ENCODE assay signal across 16 cellular contexts in genomic region chr15:49646891-49647290, GRCh38. TPM values are rescaled to one million over a fixed set of nuclear protein-coding genes. Genes with fewer than 3 reads are reported as not detected.
DNase-seq lines count a peak whose midpoint lies in the region; ATAC-seq and TF ChIP-seq lines count a peak whose summit lies in the region.
"Had no signal": no experiment of that assay in that cellular context is flagged by ENCODE, and none has a peak within 500 bp of the region (broad histone marks: within the 10 kb centered on the region; RNA-seq: fewer than 3 reads in every experiment).

No MANE protein-coding gene starts in this region.

- H3K4me1 ChIP-seq in thoracic aorta (ENCODE audit: control insufficient read depth in 1 of 2, low read depth in 2 of 2) (peaks cover 20 to 33% of the 10 kb centered on the region in 2 donors), Karpas-422 (ENCODE audit: low read length) (no peaks in the 10 kb centered on the region)
- H3K4me1 ChIP-seq: BLaER1, Caco-2 had no signal

- H3K27ac ChIP-seq in thoracic aorta (peak overlapping the region; percentile 68 to 69), Karpas-422 (ENCODE audit: low read length) (no peak overlapping the region)
- H3K27ac ChIP-seq: BLaER1, HL-60 had no signal

- ATAC-seq in activated T-cell treated with anti-CD3 and anti-CD28 coated beads, Interleukin-2, amount 50 U/mL, for 72 hours (replicated peaks in 1 of 2), result no peak
- no peak for ATAC-seq in activated T-cell treated with anti-CD3 and anti-CD28 coated beads, Interleukin-2, amount 50 U/mL, for 4 hours
- ATAC-seq in thoracic aorta (ENCODE audit: insufficient number of reproducible peaks, low FRiP score, low read depth), result no peak
- ATAC-seq in GM18870 (IDR thresholded peaks at IDR 0.05; ENCODE audit: unreplicated experiment), result no peak
- ATAC-seq: HCT116 had no signal

- H4K20me1 ChIP-seq in Karpas-422 (ENCODE audit: insufficient read depth, low read depth, low read length), result no peaks in the 10 kb centered on the region
- H4K20me1 ChIP-seq: BLaER1 had no signal

- H3K36me3 ChIP-seq in thoracic aorta, result no peaks in the 10 kb centered on the region
- peaks cover 7% of the 10 kb centered on the region; the same call in 1 of the 2 replicates for H3K36me3 ChIP-seq in Karpas-422 (ENCODE audit: insufficient read depth, low read length)

- no peaks in the 10 kb centered on the region for H3K4me1 Mint-ChIP-seq in activated T-cell treated with anti-CD3 and anti-CD28 coated beads, Interleukin-2, amount 50 U/mL, for 72 hours (ENCODE audit: low read depth)
- H3K4me1 Mint-ChIP-seq in activated T-cell treated with anti-CD3 and anti-CD28 coated beads, Interleukin-2, amount 50 U/mL, for 4 hours (ENCODE audit: low read depth), result no peaks in the 10 kb centered on the region
- H3K4me1 Mint-ChIP-seq: CD8-positive, alpha-beta memory T cell had no signal

- H2AFZ ChIP-seq in Karpas-422 (ENCODE audit: low read length), result no peak overlapping the region

- H3K36me3 Mint-ChIP-seq in activated T-cell treated with anti-CD3 and anti-CD28 coated beads, Interleukin-2, amount 50 U/mL, for 72 hours (ENCODE audit: insufficient read depth in 2 of 2), result no peaks in the 10 kb centered on the region
- H3K36me3 Mint-ChIP-seq in activated T-cell treated with anti-CD3 and anti-CD28 coated beads, Interleukin-2, amount 50 U/mL, for 4 hours (ENCODE audit: insufficient read depth), result peaks cover 4% of the 10 kb centered on the region

- H3K4me3 ChIP-seq in thoracic aorta (no peak overlapping the region), Karpas-422 (ENCODE audit: low read length) (no peak overlapping the region)
- H3K4me3 ChIP-seq: BLaER1 had no signal

- peak overlapping the region; percentile 40 for H3K27ac Mint-ChIP-seq in activated T-cell treated with anti-CD3 and anti-CD28 coated beads, Interleukin-2, amount 50 U/mL, for 72 hours

- H3K4me3 Mint-ChIP-seq in activated T-cell treated with anti-CD3 and anti-CD28 coated beads, Interleukin-2, amount 50 U/mL, for 72 hours, result no peak overlapping the region
- H3K4me3 Mint-ChIP-seq in activated T-cell treated with anti-CD3 and anti-CD28 coated beads, Interleukin-2, amount 50 U/mL, for 4 hours, result no peak overlapping the region
- H3K4me3 Mint-ChIP-seq: CD8-positive, alpha-beta memory T cell had no signal

- H3K79me2 ChIP-seq in Karpas-422 (ENCODE audit: low read length), result no peaks in the 10 kb centered on the region

- no peaks in the 10 kb centered on the region for H3K9me3 ChIP-seq in thoracic aorta
- no peaks in the 10 kb centered on the region for H3K9me3 ChIP-seq in Karpas-422 (ENCODE audit: low read length)
- H3K9me3 ChIP-seq: Caco-2 had no signal

- H3K27me3 ChIP-seq in thoracic aorta (replicated peaks; ENCODE audit: insufficient read depth) (no peaks in the 10 kb centered on the region), Karpas-422 (ENCODE audit: low read length) (no peaks in the 10 kb centered on the region)
- H3K27me3 ChIP-seq: BLaER1 had no signal

- no peak overlapping the region for H3K9ac ChIP-seq in Karpas-422 (ENCODE audit: low read length)
- H3K9ac ChIP-seq: BLaER1 had no signal

- H3K4me2 ChIP-seq in Karpas-422 (ENCODE audit: low read depth, low read length, poor library complexity, severe bottlenecking), result no peak overlapping the region
- H3K4me2 ChIP-seq: BLaER1 had no signal

- no peak for TF ChIP-seq CTCF in thoracic aorta (IDR thresholded peaks at IDR 0.05)

- H3K9me2 ChIP-seq in Karpas-422 (replicated peaks; ENCODE audit: insufficient read depth, low read length), result no peaks in the 10 kb centered on the region

- DNase-seq in activated T-cell treated with anti-CD3 and anti-CD28 coated beads, Interleukin-2, amount 50 U/mL, for 72 hours, result no peak
- DNase-seq in activated T-cell treated with anti-CD3 and anti-CD28 coated beads, Interleukin-2, amount 50 U/mL, for 4 hours, result no peak
- DNase-seq in iris pigment epithelial cell (ENCODE audit: low read depth) (peak; percentile 69), thoracic aorta (ENCODE audit: low spot score) (no peak), Karpas-422 (no peak), SHP77 (lab: John Stamatoyannopoulos, UW) (no peak)
- DNase-seq: 8988T; AML-193; Caco-2; CD8-positive, alpha-beta memory T cell; DND-41; GDM1 had no signal

- H3K27me3 Mint-ChIP-seq in activated T-cell treated with anti-CD3 and anti-CD28 coated beads, Interleukin-2, amount 50 U/mL, for 72 hours (ENCODE audit: low read depth), result no peaks in the 10 kb centered on the region
- no peaks in the 10 kb centered on the region for H3K27me3 Mint-ChIP-seq in activated T-cell treated with anti-CD3 and anti-CD28 coated beads, Interleukin-2, amount 50 U/mL, for 4 hours (ENCODE audit: low read depth)
- H3K27me3 Mint-ChIP-seq: CD8-positive, alpha-beta memory T cell had no signal

- no peaks in the 10 kb centered on the region for H3K9me3 Mint-ChIP-seq in activated T-cell treated with anti-CD3 and anti-CD28 coated beads, Interleukin-2, amount 50 U/mL, for 72 hours
- no peaks in the 10 kb centered on the region for H3K9me3 Mint-ChIP-seq in activated T-cell treated with anti-CD3 and anti-CD28 coated beads, Interleukin-2, amount 50 U/mL, for 4 hours

RNA-seq across cellular contexts. Expression of gene DTWD1, which starts 26.0 kb away (rescaled TPM):
- 10 to 100 TPM; 17.2 to 20.0 TPM for total RNA-seq in activated T-cell treated with anti-CD3 and anti-CD28 coated beads, Interleukin-2, amount 50 U/mL, for 72 hours
- 10 to 100 TPM; 22.3 to 26.2 (median 23.5) TPM for total RNA-seq in activated T-cell treated with anti-CD3 and anti-CD28 coated beads, Interleukin-2, amount 50 U/mL, for 4 hours
- total RNA-seq in thoracic aorta, result 10 to 100 TPM; 14.5 to 20.4 TPM
- 20.6 and 29.8 TPM in 2 replicates for total RNA-seq in Karpas-422 (2014; rRNA removed; shearing (Covaris generic); ENCODE audit: low replicate concordance)

RNA-seq across cellular contexts. Expression of gene FAM227B, which starts 26.3 kb away (rescaled TPM):
- 1 to 10 TPM; 4.1 to 5.7 TPM for total RNA-seq in activated T-cell treated with anti-CD3 and anti-CD28 coated beads, Interleukin-2, amount 50 U/mL, for 72 hours
- 1 to 10 TPM; 1.3 to 2.4 (median 1.6) TPM for total RNA-seq in activated T-cell treated with anti-CD3 and anti-CD28 coated beads, Interleukin-2, amount 50 U/mL, for 4 hours
- 10 to 100 TPM in 1 of 2 donors, 1 to 10 TPM in 1; 3.2 to 15.2 TPM for total RNA-seq in thoracic aorta
- 4.4 and 7.9 TPM in 2 replicates for total RNA-seq in Karpas-422 (2014; rRNA removed; shearing (Covaris generic); ENCODE audit: low replicate concordance)
